Comparison of ENCODE assay signal across 8 cellular contexts in the genomic region with DNA sequence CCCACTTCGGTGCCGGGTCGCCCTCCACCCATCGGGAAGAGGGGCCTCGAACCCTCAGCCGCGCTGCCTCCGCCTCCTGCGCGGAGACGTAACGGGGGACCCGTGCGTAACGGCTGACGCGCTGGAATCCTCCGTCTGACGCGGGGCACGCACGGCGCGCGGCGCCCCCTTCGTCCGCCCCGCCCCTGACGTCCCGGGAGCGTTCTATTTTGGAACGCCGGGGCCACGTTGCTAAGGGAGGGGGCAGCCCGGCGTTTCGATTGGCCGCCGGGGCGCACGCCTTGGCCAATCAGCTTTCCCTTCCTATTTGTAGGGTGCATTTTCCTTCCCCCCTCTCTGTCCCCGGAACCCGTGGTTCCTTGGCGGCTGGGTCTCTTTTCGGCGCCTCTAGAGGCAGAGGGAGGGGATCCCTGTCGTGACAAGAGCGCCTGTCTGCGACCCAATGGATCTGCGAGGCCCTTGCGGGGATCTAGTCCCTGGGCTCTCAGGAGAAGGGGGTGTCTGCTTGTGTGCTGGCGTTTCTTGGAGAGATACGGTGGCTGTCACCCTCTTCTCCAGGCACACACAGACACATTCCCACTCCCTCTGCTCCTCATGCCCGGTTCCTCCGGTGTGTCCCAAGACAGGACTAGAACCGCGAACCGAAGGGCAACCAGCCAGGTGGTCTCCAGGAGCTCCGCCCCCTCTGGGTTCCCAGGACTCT. TPM values are rescaled to one million over a fixed set of nuclear protein-coding genes. Genes with fewer than 3 reads are reported as not detected.
DNase-seq lines count a peak whose midpoint lies in the region; ATAC-seq and TF ChIP-seq lines count a peak whose summit lies in the region.

No MANE protein-coding gene starts in this region.

- intact Hi-C loops in mucosa of descending colon (cut with DNase I, micrococcal nuclease): no loop called here

- peak overlapping the region; percentile 71 for H2AFZ ChIP-seq in OCI-LY3 (ENCODE audit: low read depth, low read length)

- H3K36me3 ChIP-seq in OCI-LY3 (replicated peaks; ENCODE audit: low read depth, low read length): no peaks in the 10 kb centered on the region
- no peaks in the 10 kb centered on the region for H3K36me3 ChIP-seq in mucosa of descending colon (ENCODE audit: low read depth)

- in situ Hi-C loops in Caki2 (cut with HindIII; ENCODE audit: low pct_unique_long_range_greater_than_20kb, low sequenced_read_pairs): no loop called here

- peaks cover 31% of the 10 kb centered on the region for H3K27me3 ChIP-seq in OCI-LY3 (ENCODE audit: low read depth, low read length)

- ATAC-seq in GM21515 (IDR thresholded peaks at IDR 0.05; ENCODE audit: unreplicated experiment) (peak; percentile 53), mucosa of descending colon (peak; percentile 88)

- H3K4me2 ChIP-seq in OCI-LY3 (ENCODE audit: low read length): peak overlapping the region; percentile 88

- peak overlapping the region; percentile 81 for H3K4me3 ChIP-seq in OCI-LY3 (ENCODE audit: low read length)
- H3K4me3 ChIP-seq in mucosa of descending colon: peak overlapping the region; percentile 9

- TF ChIP-seq CTCF in OCI-LY3 (IDR thresholded peaks at IDR 0.05; ENCODE audit: low read depth, low read length) (no peak), mucosa of descending colon (IDR thresholded peaks at IDR 0.05) (no peak)

- peak overlapping the region; percentile 44 for H3K27ac ChIP-seq in OCI-LY3 (ENCODE audit: low read length)

- H4K20me1 ChIP-seq in OCI-LY3 (ENCODE audit: insufficient read depth, low read length): peaks cover 7% of the 10 kb centered on the region; the same call in 1 of the 2 replicates

- no peaks in the 10 kb centered on the region for H3K9me3 ChIP-seq in OCI-LY3 (ENCODE audit: insufficient read depth, low read length)
- H3K9me3 ChIP-seq in mucosa of descending colon: no peaks in the 10 kb centered on the region

- H3K9ac ChIP-seq in OCI-LY3 (ENCODE audit: low read length): peak overlapping the region; percentile 62

- DNase-seq in Caki2 (ENCODE audit: low read depth) (peak; percentile 99), HuH-7 (ENCODE audit: low spot score) (peak; percentile 86), activated T-cell treated with anti-CD3 and anti-CD28 coated beads for 24 hours (ENCODE audit: low read depth) (peak; percentile 91), epidermal melanocyte (ENCODE audit: insufficient read length, low spot score) (peak; percentile 86), mucosa of descending colon (peak; percentile 94 to 96 (median 95))
- DNase-seq in stimulated activated CD8-positive, alpha-beta memory T cell treated with anti-CD3 and anti-CD28 coated beads, Interleukin-4, amount 100 ng/mL, for 1 hour (ENCODE audit: low read depth in 2 of 2, low spot score in 1 of 2): peak; percentile 76 to 86

- H3K4me1 ChIP-seq in OCI-LY3 (ENCODE audit: low read length) (peaks cover 18% of the 10 kb centered on the region), mucosa of descending colon (ENCODE audit: low read depth) (peaks cover 24% of the 10 kb centered on the region)

- H3K79me2 ChIP-seq in OCI-LY3 (ENCODE audit: low read length): no peaks in the 10 kb centered on the region

RNA-seq across cellular contexts. Expression of a gene that starts 1.5 kb away (rescaled TPM):
- 2.5 and 3.2 TPM in 2 replicates for total RNA-seq in Caki2 (2014; rRNA removed; shearing (Covaris generic); ENCODE audit: low replicate concordance)
- 10 to 100 TPM in 1 of 3 donors, 1 to 10 TPM in 1, under 1 TPM in 1; 0.58 to 10.3 (median 1.6) TPM for total RNA-seq in mucosa of descending colon

RNA-seq across cellular contexts. Expression of a gene that starts 27.6 kb away (rescaled TPM):
- 15.1 and 18.0 TPM in 2 replicates for total RNA-seq in Caki2 (2014; rRNA removed; shearing (Covaris generic); ENCODE audit: low replicate concordance)
- total RNA-seq in mucosa of descending colon: 10 to 100 TPM in 1 of 3 donors, 1 to 10 TPM in 2; 3.1 to 18.2 (median 6.2) TPM

RNA-seq across cellular contexts. Expression of a gene that starts 29.0 kb away (rescaled TPM):
- total RNA-seq in Caki2 (2014; rRNA removed; shearing (Covaris generic); ENCODE audit: low replicate concordance): 35.2 and 37.5 TPM in 2 replicates
- 1 to 10 TPM in 1 of 3 donors, under 1 TPM in 2; 0.43 to 1.3 (median 0.87) TPM for total RNA-seq in mucosa of descending colon

RNA-seq across cellular contexts. Expression of a gene that starts 38.0 kb away (rescaled TPM):
- total RNA-seq in Caki2 (2014; rRNA removed; shearing (Covaris generic); ENCODE audit: low replicate concordance): 98.9 and 123 TPM in 2 replicates
- 100 to 1,000 TPM; 190 to 252 (median 235) TPM for total RNA-seq in mucosa of descending colon

RNA-seq across cellular contexts. Expression of a gene that starts 45.6 kb away (rescaled TPM):
- total RNA-seq in Caki2 (2014; rRNA removed; shearing (Covaris generic); ENCODE audit: low replicate concordance): 120 and 165 TPM in 2 replicates
- total RNA-seq in mucosa of descending colon: 10 to 100 TPM; 37.7 to 51.2 (median 46.6) TPM

Comparison
In these comparisons a context has a peak if more than half of its experiments do, and no peak if none do; other contexts are left out.
1. Peak in every context shown above with its lines: DNase-seq, ATAC-seq, H3K4me3 ChIP-seq and H3K27ac ChIP-seq.
2. RNA of a gene that starts 29.0 kb away (total RNA-seq): 35.2 to 37.5 TPM in Caki2; 0.43 to 1.3 TPM in mucosa of descending colon; every median in the first group is over 10 times any median in the second.